ENCODE assay signal across 19 cellular contexts in genomic region chr3:147958754-147959153, GRCh38.
DNase-seq lines count a peak whose midpoint lies in the region; ATAC-seq and TF ChIP-seq lines count a peak whose summit lies in the region.
"Had no signal": no experiment of that assay in that cellular context is flagged by ENCODE, and none has a peak within 500 bp of the region (broad histone marks: within the 10 kb centered on the region; RNA-seq: fewer than 3 reads in every experiment).

No MANE protein-coding gene starts in this region.

- peaks cover 33% of the 10 kb centered on the region for H3K4me1 Mint-ChIP-seq in GM23338
- H3K4me1 Mint-ChIP-seq in type B pancreatic cell (ENCODE audit: unreplicated experiment), result peaks cover 16% of the 10 kb centered on the region
- H3K4me1 Mint-ChIP-seq: B cell had no signal

- H3K36me3 ChIP-seq in GM23338 (ENCODE audit: insufficient read depth) (no peaks in the 10 kb centered on the region), fibroblast of lung (ENCODE audit: control insufficient read depth, insufficient read depth, low read length) (no peaks in the 10 kb centered on the region)
- H3K36me3 ChIP-seq: BLaER1 treated with 17β-estradiol and CSF1 and Interleukin-3, amounts not matched to agents 10 nM and 100 nM had no signal

- DNase-seq in GM23338 (ENCODE audit: low spot score) (no peak), brain pericyte (ENCODE audit: low read depth, low spot score) (peak; percentile 51), fibroblast of lung (ENCODE audit: low read depth in 2 of 2) (no peak), type B pancreatic cell (ENCODE audit: extremely low spot score, unreplicated experiment) (no peak)
- DNase-seq: AML-193; Caco-2; Calu3; CD4-positive, alpha-beta T cell; CD8-positive, alpha-beta T cell; DMS79 treated with DMSO at 0.1 percent for 48 hours; GF-D8 had no signal

- H3K79me2 ChIP-seq in GM23338 (replicated peaks; ENCODE audit: insufficient read depth), result no peaks in the 10 kb centered on the region
- H3K79me2 ChIP-seq in fibroblast of lung (ENCODE audit: control insufficient read depth, insufficient read depth, low read length), result no peaks in the 10 kb centered on the region

- H3K4me2 ChIP-seq in GM23338 (no peak overlapping the region), fibroblast of lung (ENCODE audit: extremely low read depth, insufficient read depth, low read length) (no peak overlapping the region)
- H3K4me2 ChIP-seq: A549 had no signal

- H3K9me3 ChIP-seq in fibroblast of lung (ENCODE audit: control insufficient read depth, insufficient read depth, low read depth, low read length), result no peaks in the 10 kb centered on the region

- no peak overlapping the region for H3K4me3 ChIP-seq in GM23338
- H3K4me3 ChIP-seq in fibroblast of lung (replicated peaks in 1 of 4; ENCODE audit: control extremely low read depth in 1 of 4, insufficient read depth in 1 of 4, low read depth in 3 of 4, low read length in 4 of 4), result no peak overlapping the region
- H3K4me3 ChIP-seq: A549; BLaER1 treated with 17β-estradiol and CSF1 and Interleukin-3, amounts not matched to agents 10 nM and 100 nM had no signal

- ATAC-seq in GM23338 (no peak), HG03045 (IDR thresholded peaks at IDR 0.05; ENCODE audit: unreplicated experiment) (no peak), HG02642 (IDR thresholded peaks at IDR 0.05; ENCODE audit: poor library complexity, unreplicated experiment) (no peak), HG02571 (IDR thresholded peaks at IDR 0.05; ENCODE audit: unreplicated experiment) (no peak)
- ATAC-seq: A549; CD8-positive, alpha-beta T cell had no signal

- H3K9ac ChIP-seq in fibroblast of lung (ENCODE audit: insufficient read depth, low read length), result no peak overlapping the region
- H3K9ac ChIP-seq: BLaER1 treated with 17β-estradiol and CSF1 and Interleukin-3, amounts not matched to agents 10 nM and 100 nM had no signal

- H3F3A ChIP-seq in GM23338 (replicated peaks; ENCODE audit: low read depth), result no peaks in the 10 kb centered on the region

- H3K27ac ChIP-seq in GM23338 (ENCODE audit: low read depth) (no peak overlapping the region), fibroblast of lung (ENCODE audit: insufficient read depth, low read length) (no peak overlapping the region)
- H3K27ac ChIP-seq: 22Rv1; A549; BLaER1 treated with 17β-estradiol and CSF1 and Interleukin-3, amounts not matched to agents 10 nM and 100 nM; C4-2B had no signal

- TF ChIP-seq CTCF in GM23338 (conservative IDR thresholded peaks at IDR 0.05; ENCODE audit: low read depth in 2 of 2) (no peak), fibroblast of lung (conservative IDR thresholded peaks at IDR 0.05 in 1 of 2, IDR thresholded peaks at IDR 0.05 in 1 of 2; ENCODE audit: low read depth in 1 of 2, low read length in 2 of 2) (no peak), type B pancreatic cell (conservative IDR thresholded peaks at IDR 0.05) (no peak)

- H4K20me1 ChIP-seq in GM23338 (replicated peaks; ENCODE audit: insufficient read depth) (no peaks in the 10 kb centered on the region), fibroblast of lung (ENCODE audit: control insufficient read depth, extremely low read depth, insufficient read depth, low read length) (no peaks in the 10 kb centered on the region)
- H4K20me1 ChIP-seq: BLaER1 treated with 17β-estradiol and CSF1 and Interleukin-3, amounts not matched to agents 10 nM and 100 nM had no signal

- H3K27me3 Mint-ChIP-seq in GM23338 (ENCODE audit: insufficient read depth, low read depth, poor library complexity) (no peaks in the 10 kb centered on the region), type B pancreatic cell (no peaks in the 10 kb centered on the region)
- H3K27me3 Mint-ChIP-seq: B cell; CD4-positive, alpha-beta T cell had no signal

- H3K9me2 ChIP-seq in GM23338 (ENCODE audit: insufficient read depth), result no peaks in the 10 kb centered on the region; the same call in 1 of the 2 replicates

- H3K4me3 Mint-ChIP-seq in GM23338 (no peak overlapping the region), type B pancreatic cell (peak overlapping the region; percentile 4)
- H3K4me3 Mint-ChIP-seq: B cell; CD4-positive, alpha-beta T cell; CD8-positive, alpha-beta T cell had no signal

- H3K27me3 ChIP-seq in GM23338 (ENCODE audit: insufficient read depth) (no peaks in the 10 kb centered on the region), fibroblast of lung (ENCODE audit: control insufficient read depth, insufficient read depth, low read length) (no peaks in the 10 kb centered on the region)
- H3K27me3 ChIP-seq: BLaER1 treated with 17β-estradiol and CSF1 and Interleukin-3, amounts not matched to agents 10 nM and 100 nM had no signal

- peak overlapping the region; percentile 6; the same call in 1 of the 2 replicates for H3K27ac Mint-ChIP-seq in GM23338
- no peak overlapping the region for H3K27ac Mint-ChIP-seq in type B pancreatic cell
- H3K27ac Mint-ChIP-seq: B cell; CD4-positive, alpha-beta T cell; CD8-positive, alpha-beta T cell had no signal

- H3K9me3 Mint-ChIP-seq in GM23338 (no peaks in the 10 kb centered on the region), type B pancreatic cell (no peaks in the 10 kb centered on the region)

- H3K4me1 ChIP-seq in GM23338 (ENCODE audit: insufficient read depth) (peaks cover 36% of the 10 kb centered on the region), fibroblast of lung (ENCODE audit: control insufficient read depth, extremely low read depth, insufficient read depth, low read length) (no peaks in the 10 kb centered on the region)
- H3K4me1 ChIP-seq: A549, Caco-2 had no signal

- H2AFZ ChIP-seq in GM23338 (no peak overlapping the region), fibroblast of lung (ENCODE audit: low read length) (peak overlapping the region; percentile 6)

- H3K36me3 Mint-ChIP-seq in GM23338 (ENCODE audit: low read depth) (no peaks in the 10 kb centered on the region), type B pancreatic cell (peaks cover 3% of the 10 kb centered on the region)
- H3K36me3 Mint-ChIP-seq: CD8-positive, alpha-beta T cell had no signal

TF ChIP-seq in GM23338, 12 proteins besides CTCF, POLR2A, EP300 and RAD21 (continues in another document):
- TF ChIP-seq STAT1 (IDR thresholded peaks at IDR 0.05; ENCODE audit: unreplicated experiment) (no peak), ZNF331 (CRISPR knock-in tag; IDR thresholded peaks at IDR 0.05; ENCODE audit: low read depth) (no peak), POLR2AphosphoS5 (IDR thresholded peaks at IDR 0.05; ENCODE audit: low read depth) (no peak), NANOG (IDR thresholded peaks at IDR 0.05; ENCODE audit: borderline replicate concordance) (no peak), REST (IDR thresholded peaks at IDR 0.05; ENCODE audit: unreplicated experiment) (no peak), CREB1 (CRISPR knock-in tag; IDR thresholded peaks at IDR 0.05; ENCODE audit: low read depth) (no peak)
